In genomic region chr1:85245456-85245855, GRCh38 we compare ENCODE assay signal across 20 cellular contexts. TPM values are rescaled to one million over a fixed set of nuclear protein-coding genes. Genes with fewer than 3 reads are reported as not detected.
DNase-seq lines count a peak whose midpoint lies in the region; FAIRE-seq and TF ChIP-seq lines count a peak whose summit lies in the region.
"Had no signal": no experiment of that assay in that cellular context is flagged by ENCODE, and none has a peak within 500 bp of the region (broad histone marks: within the 10 kb centered on the region; RNA-seq: fewer than 3 reads in every experiment).

No MANE protein-coding gene starts in this region.

- H3K23ac ChIP-seq in mesenchymal stem cell (ENCODE audit: low read length in 2 of 2), result no peak overlapping the region

- H3K9me3 ChIP-seq in mesenchymal stem cell (ENCODE audit: control insufficient read depth, low read length) (no peaks in the 10 kb centered on the region), transverse colon (no peaks in the 10 kb centered on the region), tibial artery (no peaks in the 10 kb centered on the region)

- no peaks in the 10 kb centered on the region for H3K36me3 ChIP-seq in bronchial epithelial cell (ENCODE audit: control insufficient read depth, insufficient read depth, low read length)
- H3K36me3 ChIP-seq in mesenchymal stem cell (ENCODE audit: control insufficient read depth in 1 of 2, insufficient read depth in 2 of 2, low read depth in 1 of 2, low read length in 2 of 2), result peaks cover 0 to under 1% of the 10 kb centered on the region in 2 experiments
- H3K36me3 ChIP-seq in transverse colon, result no peaks in the 10 kb centered on the region
- H3K36me3 ChIP-seq in tibial artery, result peaks cover 0 to 8% (median 0%) of the 10 kb centered on the region in 3 donors

- no peak overlapping the region for H2BK5ac ChIP-seq in mesenchymal stem cell (ENCODE audit: low read depth, low read length, poor library complexity, severe bottlenecking)

- H3K4me3 ChIP-seq in bronchial epithelial cell (ENCODE audit: low read depth, low read length), result no peak overlapping the region
- no peak overlapping the region for H3K4me3 ChIP-seq in mesenchymal stem cell (ENCODE audit: insufficient read depth in 1 of 2, low read depth in 1 of 2, low read length in 2 of 2)
- H3K4me3 ChIP-seq in transverse colon, result no peak overlapping the region
- H3K4me3 ChIP-seq in tibial artery, result no peak overlapping the region

- no peaks in the 10 kb centered on the region for H3K79me1 ChIP-seq in mesenchymal stem cell (replicated peaks; ENCODE audit: low read length, poor library complexity, severe bottlenecking)

- H3K18ac ChIP-seq in mesenchymal stem cell (ENCODE audit: low read depth in 1 of 2, low read length in 2 of 2), result peak overlapping the region in 1 of 2 experiments; percentile 48

- intact Hi-C loops in transverse colon (cut with DNase I; ENCODE audit: low total_unique reads), result no loop called here
- intact Hi-C loops in tibial artery (cut with DNase I; ENCODE audit: low total_unique reads), result no loop called here
- intact Hi-C loops in cardiac septum (cut with DNase I), result no loop called here

- H2BK120ac ChIP-seq in mesenchymal stem cell (ENCODE audit: low read depth, low read length), result no peak overlapping the region

- no peak overlapping the region for H3K4ac ChIP-seq in mesenchymal stem cell (ENCODE audit: low read depth in 1 of 2, low read length in 2 of 2)

- H3K4me2 ChIP-seq in mesenchymal stem cell (ENCODE audit: low read length, poor library complexity, severe bottlenecking), result no peak overlapping the region

- peak overlapping the region; percentile 50 for H3K9ac ChIP-seq in mesenchymal stem cell (ENCODE audit: low read length)

- in situ Hi-C loops in transverse colon (cut with MboI; ENCODE audit: low pct_ligation_motif_present in 1 of 4, low pct_unique_long_range_greater_than_20kb in 1 of 4, low sequenced_read_pairs in 3 of 4), result loop anchor here in 3 of 4 donors (10.0 to 25.0 kb wide), 3 partner anchors 141 to 301 kb away; no protein-coding TSS in a partner anchor

- no peak overlapping the region for H4K8ac ChIP-seq in mesenchymal stem cell (ENCODE audit: low read length)

- DNase-seq in NCI-H82 (lab: John Stamatoyannopoulos, UW) (peak; percentile 6), NCI-H82 treated with DMSO at 0.1 percent for 48 hours (lab: John Stamatoyannopoulos, UW; ENCODE audit: unreplicated experiment) (no peak), bronchial epithelial cell (ENCODE audit: low read depth) (peak; percentile 72), mesenchymal stem cell (peak; percentile 17), transverse colon (no peak), tibial artery (no peak), NCI-H2171 treated with DMSO at 0.1 percent for 48 hours (lab: John Stamatoyannopoulos, UW) (no peak), cardiac septum (ENCODE audit: low spot score) (no peak)
- DNase-seq: activated CD8-positive, alpha-beta memory T cell treated with anti-CD3 and anti-CD28 coated beads, Interleukin-2, amount 50 U/mL, for 48 hours; activated effector memory CD4-positive, alpha-beta T cell treated with Interleukin-2 at 50 U/mL for 16 hours; cortex of kidney; DMS79 treated with DMSO at 0.1 percent for 48 hours; foreskin melanocyte; immature natural killer cell; left ventricle myocardium superior; NCI-H2081 treated with DMSO at 0.1 percent for 48 hours; retina had no signal

- no peak for FAIRE-seq in bronchial epithelial cell (lab: Jason Lieb, UNC)
- FAIRE-seq: endometrium, H1 had no signal

- TF ChIP-seq CTCF in bronchial epithelial cell (IDR thresholded peaks at IDR 0.05; ENCODE audit: insufficient read depth, low read length, severe bottlenecking) (no peak), transverse colon (IDR thresholded peaks at IDR 0.05) (no peak), tibial artery (IDR thresholded peaks at IDR 0.05) (no peak)

- WGBS in mesenchymal stem cell, result 75% methylated on average over 1 of the region's 1 CpG
- 63% methylated on average over 1 of the region's 1 CpG; no CpG with 5 or more reads in 1 of the 2 donors for WGBS in transverse colon (ENCODE audit: low coverage in 1 of 2), 2 donors

- H2BK15ac ChIP-seq in mesenchymal stem cell (ENCODE audit: low read depth, poor library complexity, severe bottlenecking), result no peak overlapping the region

- no peak overlapping the region for H2AK5ac ChIP-seq in mesenchymal stem cell (ENCODE audit: low read length, severe bottlenecking)

- peak overlapping the region in 1 of 2 experiments; percentile 72 for H2BK12ac ChIP-seq in mesenchymal stem cell (ENCODE audit: low read length in 2 of 2)

- H3K27me3 ChIP-seq in bronchial epithelial cell (ENCODE audit: control insufficient read depth, insufficient read depth, low read length) (no peaks in the 10 kb centered on the region), mesenchymal stem cell (ENCODE audit: control insufficient read depth in 1 of 2, insufficient read depth in 1 of 2, low read length in 2 of 2) (no peaks in the 10 kb centered on the region), transverse colon (no peaks in the 10 kb centered on the region), tibial artery (no peaks in the 10 kb centered on the region)

- no peak overlapping the region for H2AFZ ChIP-seq in mesenchymal stem cell (ENCODE audit: low read depth, low read length)

- TF ChIP-seq EP300 in transverse colon (IDR thresholded peaks at IDR 0.05; ENCODE audit: low read depth), result no peak

- H3K4me1 ChIP-seq in mesenchymal stem cell (ENCODE audit: control insufficient read depth, insufficient read depth, low read depth, low read length) (peaks cover 2% of the 10 kb centered on the region), transverse colon (peaks cover 0 to 23% (median 4%) of the 10 kb centered on the region in 4 donors), tibial artery (peaks cover 0 to 29% (median 16%) of the 10 kb centered on the region in 4 donors)

- H3K14ac ChIP-seq in mesenchymal stem cell (ENCODE audit: low read length in 2 of 2), result no peak overlapping the region

- H4K91ac ChIP-seq in mesenchymal stem cell (ENCODE audit: low read length), result no peak overlapping the region

- no peak for TF ChIP-seq POLR2A in transverse colon (IDR thresholded peaks at IDR 0.05)

- H3K27ac ChIP-seq in mesenchymal stem cell (ENCODE audit: low read length, poor library complexity, severe bottlenecking) (no peak overlapping the region), transverse colon (peak overlapping the region; percentile 13 to 65 (median 46)), tibial artery (peak overlapping the region in 1 of 2 donors; percentile 48)
- H3K27ac ChIP-seq: 22Rv1 had no signal

RNA-seq across cellular contexts. Expression of gene C1orf52, which starts 14.0 kb away (rescaled TPM):
- 11.1 and 12.5 TPM in 2 replicates for total RNA-seq in bronchial epithelial cell
- polyA plus RNA-seq in mesenchymal stem cell (2013, experiment 1 of 2), result 25.2 TPM
- 25.7 TPM for polyA plus RNA-seq in mesenchymal stem cell (2013, experiment 2 of 2)
- total RNA-seq in transverse colon, result 10 to 100 TPM in 3 of 4 donors, 1 to 10 TPM in 1; 7.4 to 42.6 (median 14.9) TPM
- 17.4 TPM for total RNA-seq in cardiac septum

RNA-seq across cellular contexts. Expression of gene BCL10, which starts 31.0 kb away (rescaled TPM):
- total RNA-seq in bronchial epithelial cell, result 31.3 and 46.1 TPM in 2 replicates
- 21.7 TPM for polyA plus RNA-seq in mesenchymal stem cell (2013, experiment 1 of 2)
- polyA plus RNA-seq in mesenchymal stem cell (2013, experiment 2 of 2), result 22.6 TPM
- 10 to 100 TPM; 34.2 to 65.5 (median 56.5) TPM for total RNA-seq in transverse colon
- total RNA-seq in cardiac septum, result 8.7 TPM

RNA-seq across cellular contexts. Expression of gene SYDE2, which starts 44.6 kb away (rescaled TPM):
- total RNA-seq in bronchial epithelial cell (3.2 and 4.7 TPM in 2 replicates), transverse colon (10 to 100 TPM; 10.1 to 28.8 (median 15.4) TPM), cardiac septum (20.2 TPM)
- polyA plus RNA-seq in mesenchymal stem cell (2013, experiment 1 of 2), result 3.3 TPM
- polyA plus RNA-seq in mesenchymal stem cell (2013, experiment 2 of 2), result 3.5 TPM

Comparison
In these comparisons a context has a peak if more than half of its experiments do, and no peak if none do; other contexts are left out.
1. DNase-seq: peak in NCI-H82 (single experiment), bronchial epithelial cell (single experiment) and mesenchymal stem cell (single experiment); none in NCI-H82 treated with DMSO at 0.1 percent for 48 hours (single experiment), transverse colon (single experiment), tibial artery (0 of 2), NCI-H2171 treated with DMSO at 0.1 percent for 48 hours (single experiment) and cardiac septum (single experiment).